In the genomic region with DNA sequence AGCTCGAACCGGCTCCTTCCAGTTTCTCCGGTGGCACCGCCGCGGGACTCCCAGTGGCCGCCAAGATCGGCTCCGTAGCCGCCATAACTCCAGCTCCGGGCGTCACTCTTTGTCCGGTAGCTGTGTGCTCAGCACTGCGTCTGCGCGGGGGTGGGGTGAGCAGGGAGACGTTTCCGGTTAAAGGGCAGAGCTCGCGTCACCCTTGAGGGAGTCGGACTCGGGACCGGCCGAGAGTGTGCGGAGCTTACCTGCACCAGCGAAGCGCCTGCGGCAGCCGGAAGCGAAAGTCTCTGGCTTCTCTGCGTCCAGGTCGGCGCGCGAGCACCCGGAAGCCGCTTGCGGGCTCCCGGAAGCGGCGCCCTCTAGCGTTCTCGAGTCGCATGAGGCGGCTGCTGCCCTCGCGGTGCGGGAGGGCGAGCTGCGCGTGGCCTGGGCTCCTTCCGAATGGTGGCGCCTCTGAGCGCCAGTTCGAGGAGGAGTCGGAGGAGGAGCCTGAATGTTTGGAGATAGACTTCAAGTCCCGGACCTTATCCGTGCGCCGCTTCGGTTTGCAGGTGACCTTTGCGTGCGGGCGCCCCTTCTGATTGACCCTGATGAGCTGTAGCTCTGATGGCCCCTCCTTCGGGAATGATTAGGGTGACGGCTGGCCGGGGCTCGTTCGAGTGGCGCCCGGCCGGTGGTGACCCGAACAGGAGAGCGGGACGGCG, we compare ENCODE assay signal across 1 cellular context.
TF ChIP-seq lines count a peak whose summit lies in the region.

A gene (minus strand): TSS at position 303 of the 707 bp plus-strand sequence. CDS start 218 bp downstream, at position 85.

TF ChIP-seq in HepG2, 621 proteins besides CTCF, POLR2A, EP300 and RAD21 (continued from another document and continues in another):
- TF ChIP-seq, protein P1, sequence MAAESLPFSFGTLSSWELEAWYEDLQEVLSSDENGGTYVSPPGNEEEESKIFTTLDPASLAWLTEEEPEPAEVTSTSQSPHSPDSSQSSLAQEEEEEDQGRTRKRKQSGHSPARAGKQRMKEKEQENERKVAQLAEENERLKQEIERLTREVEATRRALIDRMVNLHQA (CRISPR knock-in tag; IDR thresholded peaks at IDR 0.05): no peak; the same call in 1 of the 2 replicates
- TF ChIP-seq, protein P2, sequence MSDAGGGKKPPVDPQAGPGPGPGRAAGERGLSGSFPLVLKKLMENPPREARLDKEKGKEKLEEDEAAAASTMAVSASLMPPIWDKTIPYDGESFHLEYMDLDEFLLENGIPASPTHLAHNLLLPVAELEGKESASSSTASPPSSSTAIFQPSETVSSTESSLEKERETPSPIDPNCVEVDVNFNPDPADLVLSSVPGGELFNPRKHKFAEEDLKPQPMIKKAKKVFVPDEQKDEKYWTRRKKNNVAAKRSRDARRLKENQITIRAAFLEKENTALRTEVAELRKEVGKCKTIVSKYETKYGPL (CRISPR knock-in tag; IDR thresholded peaks at IDR 0.05): peak; percentile 81
- TF ChIP-seq, protein P3, sequence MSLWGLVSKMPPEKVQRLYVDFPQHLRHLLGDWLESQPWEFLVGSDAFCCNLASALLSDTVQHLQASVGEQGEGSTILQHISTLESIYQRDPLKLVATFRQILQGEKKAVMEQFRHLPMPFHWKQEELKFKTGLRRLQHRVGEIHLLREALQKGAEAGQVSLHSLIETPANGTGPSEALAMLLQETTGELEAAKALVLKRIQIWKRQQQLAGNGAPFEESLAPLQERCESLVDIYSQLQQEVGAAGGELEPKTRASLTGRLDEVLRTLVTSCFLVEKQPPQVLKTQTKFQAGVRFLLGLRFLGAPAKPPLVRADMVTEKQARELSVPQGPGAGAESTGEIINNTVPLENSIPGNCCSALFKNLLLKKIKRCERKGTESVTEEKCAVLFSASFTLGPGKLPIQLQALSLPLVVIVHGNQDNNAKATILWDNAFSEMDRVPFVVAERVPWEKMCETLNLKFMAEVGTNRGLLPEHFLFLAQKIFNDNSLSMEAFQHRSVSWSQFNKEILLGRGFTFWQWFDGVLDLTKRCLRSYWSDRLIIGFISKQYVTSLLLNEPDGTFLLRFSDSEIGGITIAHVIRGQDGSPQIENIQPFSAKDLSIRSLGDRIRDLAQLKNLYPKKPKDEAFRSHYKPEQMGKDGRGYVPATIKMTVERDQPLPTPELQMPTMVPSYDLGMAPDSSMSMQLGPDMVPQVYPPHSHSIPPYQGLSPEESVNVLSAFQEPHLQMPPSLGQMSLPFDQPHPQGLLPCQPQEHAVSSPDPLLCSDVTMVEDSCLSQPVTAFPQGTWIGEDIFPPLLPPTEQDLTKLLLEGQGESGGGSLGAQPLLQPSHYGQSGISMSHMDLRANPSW (CRISPR knock-in tag; IDR thresholded peaks at IDR 0.05; ENCODE audit: borderline replicate concordance): peak; percentile 98; the same call in 1 of the 2 replicates
- TF ChIP-seq ARNTL (CRISPR knock-in tag; IDR thresholded peaks at IDR 0.05) (peak; percentile 68), GTF2F1 (IDR thresholded peaks at IDR 0.05; ENCODE audit: low read length) (peak; percentile 30; the same call in 1 of the 2 replicates), ZNF556 (CRISPR knock-in tag; IDR thresholded peaks at IDR 0.05; ENCODE audit: borderline replicate concordance) (peak; percentile 99), NFATC3 (CRISPR knock-in tag; IDR thresholded peaks at IDR 0.05) (peak; percentile 74; the same call in 1 of the 2 replicates), RAD51 (IDR thresholded peaks at IDR 0.05; ENCODE audit: borderline replicate concordance) (no peak), KAT2B (IDR thresholded peaks at IDR 0.05; ENCODE audit: borderline replicate concordance, low read depth, low read length) (no peak), ZBTB8A (CRISPR knock-in tag; IDR thresholded peaks at IDR 0.05; ENCODE audit: borderline replicate concordance, low read depth) (peak; percentile 90; the same call in 1 of the 2 replicates), NR2F2 (IDR thresholded peaks at IDR 0.05; ENCODE audit: borderline replicate concordance, low read depth) (peak; percentile 50; the same call in 1 of the 2 replicates), CHD2 (IDR thresholded peaks at IDR 0.05; ENCODE audit: low read depth, low read length) (peak; percentile 78; the same call in 1 of the 2 replicates), WIZ (CRISPR knock-in tag; IDR thresholded peaks at IDR 0.05) (peak; percentile 98), KDM3A (CRISPR knock-in tag; IDR thresholded peaks at IDR 0.05; ENCODE audit: low read depth) (peak; percentile 99; the same call in 1 of the 2 replicates), RARG (CRISPR knock-in tag; IDR thresholded peaks at IDR 0.05; ENCODE audit: low read depth) (peak; percentile 88; the same call in 1 of the 2 replicates), SP140L (CRISPR knock-in tag; IDR thresholded peaks at IDR 0.05; ENCODE audit: borderline replicate concordance) (peak; percentile 84), SRSF4 (IDR thresholded peaks at IDR 0.05; ENCODE audit: low read depth, low read length, poor library complexity, severe bottlenecking) (no peak), NCOA5 (CRISPR knock-in tag; IDR thresholded peaks at IDR 0.05) (no peak), MTF1 (CRISPR knock-in tag; IDR thresholded peaks at IDR 0.05) (no peak), CBX5 (CRISPR knock-in tag; IDR thresholded peaks at IDR 0.05; ENCODE audit: borderline replicate concordance) (peak; percentile 96; the same call in 1 of the 2 replicates), NR1H2 (CRISPR knock-in tag; IDR thresholded peaks at IDR 0.05; ENCODE audit: borderline replicate concordance, low read depth) (no peak; the same call in 1 of the 2 replicates), ZNF484 (CRISPR knock-in tag; IDR thresholded peaks at IDR 0.05; ENCODE audit: borderline replicate concordance, low read depth) (no peak; the same call in 1 of the 2 replicates), TCF7 (IDR thresholded peaks at IDR 0.05; ENCODE audit: low read depth) (no peak), DNMT3B (CRISPR knock-in tag; conservative IDR thresholded peaks at IDR 0.05) (0 out of 2 replicates have a peak, but pooled peaks have one; percentile 20), ATAD3A (CRISPR knock-in tag; IDR thresholded peaks at IDR 0.05) (no peak), ZC3H4 (CRISPR knock-in tag; IDR thresholded peaks at IDR 0.05; ENCODE audit: borderline replicate concordance) (no peak; the same call in 1 of the 2 replicates)
- TF ChIP-seq, protein P4, sequence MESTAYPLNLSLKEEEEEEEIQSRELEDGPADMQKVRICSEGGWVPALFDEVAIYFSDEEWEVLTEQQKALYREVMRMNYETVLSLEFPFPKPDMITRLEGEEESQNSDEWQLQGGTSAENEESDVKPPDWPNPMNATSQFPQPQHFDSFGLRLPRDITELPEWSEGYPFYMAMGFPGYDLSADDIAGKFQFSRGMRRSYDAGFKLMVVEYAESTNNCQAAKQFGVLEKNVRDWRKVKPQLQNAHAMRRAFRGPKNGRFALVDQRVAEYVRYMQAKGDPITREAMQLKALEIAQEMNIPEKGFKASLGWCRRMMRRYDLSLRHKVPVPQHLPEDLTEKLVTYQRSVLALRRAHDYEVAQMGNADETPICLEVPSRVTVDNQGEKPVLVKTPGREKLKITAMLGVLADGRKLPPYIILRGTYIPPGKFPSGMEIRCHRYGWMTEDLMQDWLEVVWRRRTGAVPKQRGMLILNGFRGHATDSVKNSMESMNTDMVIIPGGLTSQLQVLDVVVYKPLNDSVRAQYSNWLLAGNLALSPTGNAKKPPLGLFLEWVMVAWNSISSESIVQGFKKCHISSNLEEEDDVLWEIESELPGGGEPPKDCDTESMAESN (CRISPR knock-in tag; conservative IDR thresholded peaks at IDR 0.05): peak; percentile 98
- TF ChIP-seq, protein P5, sequence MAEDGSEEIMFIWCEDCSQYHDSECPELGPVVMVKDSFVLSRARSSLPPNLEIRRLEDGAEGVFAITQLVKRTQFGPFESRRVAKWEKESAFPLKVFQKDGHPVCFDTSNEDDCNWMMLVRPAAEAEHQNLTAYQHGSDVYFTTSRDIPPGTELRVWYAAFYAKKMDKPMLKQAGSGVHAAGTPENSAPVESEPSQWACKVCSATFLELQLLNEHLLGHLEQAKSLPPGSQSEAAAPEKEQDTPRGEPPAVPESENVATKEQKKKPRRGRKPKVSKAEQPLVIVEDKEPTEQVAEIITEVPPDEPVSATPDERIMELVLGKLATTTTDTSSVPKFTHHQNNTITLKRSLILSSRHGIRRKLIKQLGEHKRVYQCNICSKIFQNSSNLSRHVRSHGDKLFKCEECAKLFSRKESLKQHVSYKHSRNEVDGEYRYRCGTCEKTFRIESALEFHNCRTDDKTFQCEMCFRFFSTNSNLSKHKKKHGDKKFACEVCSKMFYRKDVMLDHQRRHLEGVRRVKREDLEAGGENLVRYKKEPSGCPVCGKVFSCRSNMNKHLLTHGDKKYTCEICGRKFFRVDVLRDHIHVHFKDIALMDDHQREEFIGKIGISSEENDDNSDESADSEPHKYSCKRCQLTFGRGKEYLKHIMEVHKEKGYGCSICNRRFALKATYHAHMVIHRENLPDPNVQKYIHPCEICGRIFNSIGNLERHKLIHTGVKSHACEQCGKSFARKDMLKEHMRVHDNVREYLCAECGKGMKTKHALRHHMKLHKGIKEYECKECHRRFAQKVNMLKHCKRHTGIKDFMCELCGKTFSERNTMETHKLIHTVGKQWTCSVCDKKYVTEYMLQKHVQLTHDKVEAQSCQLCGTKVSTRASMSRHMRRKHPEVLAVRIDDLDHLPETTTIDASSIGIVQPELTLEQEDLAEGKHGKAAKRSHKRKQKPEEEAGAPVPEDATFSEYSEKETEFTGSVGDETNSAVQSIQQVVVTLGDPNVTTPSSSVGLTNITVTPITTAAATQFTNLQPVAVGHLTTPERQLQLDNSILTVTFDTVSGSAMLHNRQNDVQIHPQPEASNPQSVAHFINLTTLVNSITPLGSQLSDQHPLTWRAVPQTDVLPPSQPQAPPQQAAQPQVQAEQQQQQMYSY (CRISPR knock-in tag; IDR thresholded peaks at IDR 0.05): peak; percentile 86
- TF ChIP-seq, protein P6, sequence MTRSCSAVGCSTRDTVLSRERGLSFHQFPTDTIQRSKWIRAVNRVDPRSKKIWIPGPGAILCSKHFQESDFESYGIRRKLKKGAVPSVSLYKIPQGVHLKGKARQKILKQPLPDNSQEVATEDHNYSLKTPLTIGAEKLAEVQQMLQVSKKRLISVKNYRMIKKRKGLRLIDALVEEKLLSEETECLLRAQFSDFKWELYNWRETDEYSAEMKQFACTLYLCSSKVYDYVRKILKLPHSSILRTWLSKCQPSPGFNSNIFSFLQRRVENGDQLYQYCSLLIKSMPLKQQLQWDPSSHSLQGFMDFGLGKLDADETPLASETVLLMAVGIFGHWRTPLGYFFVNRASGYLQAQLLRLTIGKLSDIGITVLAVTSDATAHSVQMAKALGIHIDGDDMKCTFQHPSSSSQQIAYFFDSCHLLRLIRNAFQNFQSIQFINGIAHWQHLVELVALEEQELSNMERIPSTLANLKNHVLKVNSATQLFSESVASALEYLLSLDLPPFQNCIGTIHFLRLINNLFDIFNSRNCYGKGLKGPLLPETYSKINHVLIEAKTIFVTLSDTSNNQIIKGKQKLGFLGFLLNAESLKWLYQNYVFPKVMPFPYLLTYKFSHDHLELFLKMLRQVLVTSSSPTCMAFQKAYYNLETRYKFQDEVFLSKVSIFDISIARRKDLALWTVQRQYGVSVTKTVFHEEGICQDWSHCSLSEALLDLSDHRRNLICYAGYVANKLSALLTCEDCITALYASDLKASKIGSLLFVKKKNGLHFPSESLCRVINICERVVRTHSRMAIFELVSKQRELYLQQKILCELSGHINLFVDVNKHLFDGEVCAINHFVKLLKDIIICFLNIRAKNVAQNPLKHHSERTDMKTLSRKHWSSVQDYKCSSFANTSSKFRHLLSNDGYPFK (CRISPR knock-in tag; IDR thresholded peaks at IDR 0.05; ENCODE audit: borderline replicate concordance): peak; percentile 98; the same call in 1 of the 2 replicates
- TF ChIP-seq, protein P7, sequence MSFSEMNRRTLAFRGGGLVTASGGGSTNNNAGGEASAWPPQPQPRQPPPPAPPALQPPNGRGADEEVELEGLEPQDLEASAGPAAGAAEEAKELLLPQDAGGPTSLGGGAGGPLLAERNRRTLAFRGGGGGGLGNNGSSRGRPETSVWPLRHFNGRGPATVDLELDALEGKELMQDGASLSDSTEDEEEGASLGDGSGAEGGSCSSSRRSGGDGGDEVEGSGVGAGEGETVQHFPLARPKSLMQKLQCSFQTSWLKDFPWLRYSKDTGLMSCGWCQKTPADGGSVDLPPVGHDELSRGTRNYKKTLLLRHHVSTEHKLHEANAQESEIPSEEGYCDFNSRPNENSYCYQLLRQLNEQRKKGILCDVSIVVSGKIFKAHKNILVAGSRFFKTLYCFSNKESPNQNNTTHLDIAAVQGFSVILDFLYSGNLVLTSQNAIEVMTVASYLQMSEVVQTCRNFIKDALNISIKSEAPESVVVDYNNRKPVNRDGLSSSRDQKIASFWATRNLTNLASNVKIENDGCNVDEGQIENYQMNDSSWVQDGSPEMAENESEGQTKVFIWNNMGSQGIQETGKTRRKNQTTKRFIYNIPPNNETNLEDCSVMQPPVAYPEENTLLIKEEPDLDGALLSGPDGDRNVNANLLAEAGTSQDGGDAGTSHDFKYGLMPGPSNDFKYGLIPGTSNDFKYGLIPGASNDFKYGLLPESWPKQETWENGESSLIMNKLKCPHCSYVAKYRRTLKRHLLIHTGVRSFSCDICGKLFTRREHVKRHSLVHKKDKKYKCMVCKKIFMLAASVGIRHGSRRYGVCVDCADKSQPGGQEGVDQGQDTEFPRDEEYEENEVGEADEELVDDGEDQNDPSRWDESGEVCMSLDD (CRISPR knock-in tag; IDR thresholded peaks at IDR 0.05; ENCODE audit: borderline replicate concordance): peak; percentile 60; the same call in 1 of the 2 replicates
- TF ChIP-seq, protein P8, sequence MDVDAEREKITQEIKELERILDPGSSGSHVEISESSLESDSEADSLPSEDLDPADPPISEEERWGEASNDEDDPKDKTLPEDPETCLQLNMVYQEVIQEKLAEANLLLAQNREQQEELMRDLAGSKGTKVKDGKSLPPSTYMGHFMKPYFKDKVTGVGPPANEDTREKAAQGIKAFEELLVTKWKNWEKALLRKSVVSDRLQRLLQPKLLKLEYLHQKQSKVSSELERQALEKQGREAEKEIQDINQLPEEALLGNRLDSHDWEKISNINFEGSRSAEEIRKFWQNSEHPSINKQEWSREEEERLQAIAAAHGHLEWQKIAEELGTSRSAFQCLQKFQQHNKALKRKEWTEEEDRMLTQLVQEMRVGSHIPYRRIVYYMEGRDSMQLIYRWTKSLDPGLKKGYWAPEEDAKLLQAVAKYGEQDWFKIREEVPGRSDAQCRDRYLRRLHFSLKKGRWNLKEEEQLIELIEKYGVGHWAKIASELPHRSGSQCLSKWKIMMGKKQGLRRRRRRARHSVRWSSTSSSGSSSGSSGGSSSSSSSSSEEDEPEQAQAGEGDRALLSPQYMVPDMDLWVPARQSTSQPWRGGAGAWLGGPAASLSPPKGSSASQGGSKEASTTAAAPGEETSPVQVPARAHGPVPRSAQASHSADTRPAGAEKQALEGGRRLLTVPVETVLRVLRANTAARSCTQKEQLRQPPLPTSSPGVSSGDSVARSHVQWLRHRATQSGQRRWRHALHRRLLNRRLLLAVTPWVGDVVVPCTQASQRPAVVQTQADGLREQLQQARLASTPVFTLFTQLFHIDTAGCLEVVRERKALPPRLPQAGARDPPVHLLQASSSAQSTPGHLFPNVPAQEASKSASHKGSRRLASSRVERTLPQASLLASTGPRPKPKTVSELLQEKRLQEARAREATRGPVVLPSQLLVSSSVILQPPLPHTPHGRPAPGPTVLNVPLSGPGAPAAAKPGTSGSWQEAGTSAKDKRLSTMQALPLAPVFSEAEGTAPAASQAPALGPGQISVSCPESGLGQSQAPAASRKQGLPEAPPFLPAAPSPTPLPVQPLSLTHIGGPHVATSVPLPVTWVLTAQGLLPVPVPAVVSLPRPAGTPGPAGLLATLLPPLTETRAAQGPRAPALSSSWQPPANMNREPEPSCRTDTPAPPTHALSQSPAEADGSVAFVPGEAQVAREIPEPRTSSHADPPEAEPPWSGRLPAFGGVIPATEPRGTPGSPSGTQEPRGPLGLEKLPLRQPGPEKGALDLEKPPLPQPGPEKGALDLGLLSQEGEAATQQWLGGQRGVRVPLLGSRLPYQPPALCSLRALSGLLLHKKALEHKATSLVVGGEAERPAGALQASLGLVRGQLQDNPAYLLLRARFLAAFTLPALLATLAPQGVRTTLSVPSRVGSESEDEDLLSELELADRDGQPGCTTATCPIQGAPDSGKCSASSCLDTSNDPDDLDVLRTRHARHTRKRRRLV (CRISPR knock-in tag; IDR thresholded peaks at IDR 0.05): peak; percentile 98
